ENCODE assay signal across 1 cellular context in genomic region chr4:159593651-159594050, GRCh38.
TF ChIP-seq lines count a peak whose summit lies in the region.

No MANE protein-coding gene starts in this region.

TF ChIP-seq in H1, 55 proteins besides CTCF, POLR2A, EP300 and RAD21 (continued from another document):
- TF ChIP-seq TAF1 (IDR thresholded peaks at IDR 0.05; ENCODE audit: low read depth, low read length) (no peak), TEAD4 (IDR thresholded peaks at IDR 0.05; ENCODE audit: low read depth, low read length) (no peak), KDM1A (IDR thresholded peaks at IDR 0.05; ENCODE audit: borderline replicate concordance, low read length) (no peak), NRF1 (IDR thresholded peaks at IDR 0.05; ENCODE audit: low read depth, low read length) (no peak), KDM5A (IDR thresholded peaks at IDR 0.05; ENCODE audit: low read length) (no peak), SRF (IDR thresholded peaks at IDR 0.05; ENCODE audit: low read depth, low read length) (no peak), USF2 (IDR thresholded peaks at IDR 0.05; ENCODE audit: low read length) (no peak), TBP (IDR thresholded peaks at IDR 0.05; ENCODE audit: low read depth, low read length) (no peak), ATF3 (IDR thresholded peaks at IDR 0.05; ENCODE audit: insufficient read depth, low read depth, low read length) (no peak), GTF2F1 (IDR thresholded peaks at IDR 0.05; ENCODE audit: borderline replicate concordance, low read depth, low read length) (no peak), CBX5 (IDR thresholded peaks at IDR 0.05; ENCODE audit: low read depth, low read length) (no peak), BCL11A (IDR thresholded peaks at IDR 0.05; ENCODE audit: low read depth in 2 of 2, low read length in 2 of 2) (no peak), RXRA (IDR thresholded peaks at IDR 0.05; ENCODE audit: insufficient read depth, low read depth, low read length) (no peak), CHD7 (IDR thresholded peaks at IDR 0.05; ENCODE audit: insufficient replicate concordance, low read length) (no peak), YY1 (IDR thresholded peaks at IDR 0.05; ENCODE audit: low read depth, low read length) (no peak), SP1 (IDR thresholded peaks at IDR 0.05; ENCODE audit: low read depth, low read length) (no peak), TCF12 (IDR thresholded peaks at IDR 0.05; ENCODE audit: low read depth, low read length) (no peak), PHF8 (conservative IDR thresholded peaks at IDR 0.05; ENCODE audit: low read depth, low read length) (no peak), CHD1 (IDR thresholded peaks at IDR 0.05; ENCODE audit: low read depth, low read length) (no peak)
